In genomic region chr20:17747431-17747846, GRCh38 we compare ENCODE assay signal across 9 cellular contexts. TPM values are rescaled to one million over a fixed set of nuclear protein-coding genes. Genes with fewer than 3 reads are reported as not detected.
DNase-seq lines count a peak whose midpoint lies in the region; ATAC-seq and TF ChIP-seq lines count a peak whose summit lies in the region.
"Had no signal": no experiment of that assay in that cellular context is flagged by ENCODE, and none has a peak within 500 bp of the region (broad histone marks: within the 10 kb centered on the region; RNA-seq: fewer than 3 reads in every experiment).

No MANE protein-coding gene starts in this region.

- H3K36me3 ChIP-seq in effector memory CD4-positive, alpha-beta T cell (ENCODE audit: control insufficient read depth, insufficient read depth, low read length): no peaks in the 10 kb centered on the region
- H3K36me3 ChIP-seq in A673 (ENCODE audit: insufficient read depth, low read length, poor library complexity, severe bottlenecking) (no peaks in the 10 kb centered on the region), OCI-LY7 (ENCODE audit: insufficient read depth, low read length) (no peaks in the 10 kb centered on the region)

- no peak overlapping the region for H3K27ac ChIP-seq in effector memory CD4-positive, alpha-beta T cell (ENCODE audit: insufficient read depth, low read length, poor library complexity, severe bottlenecking)
- H3K27ac ChIP-seq in A673 (ENCODE audit: low read depth, low read length, poor library complexity, severe bottlenecking) (no peak overlapping the region), OCI-LY7 (ENCODE audit: low read depth, low read length, poor library complexity, severe bottlenecking) (no peak overlapping the region)

- peak overlapping the region; percentile 65 for H3K27ac Mint-ChIP-seq in HFFc6
- no peak overlapping the region for H3K27ac Mint-ChIP-seq in activated T-helper 17 cell treated with anti-CD3 and anti-CD28 coated beads, Interleukin-2, amount 50 U/mL, for 72 hours

- no peak overlapping the region for H3K4me2 ChIP-seq in OCI-LY7 (ENCODE audit: low read length)

- no peaks in the 10 kb centered on the region for H3K79me2 ChIP-seq in OCI-LY7 (ENCODE audit: insufficient read depth, low read depth, low read length)

- peak; percentile 62 for ATAC-seq in activated T-helper 17 cell treated with anti-CD3 and anti-CD28 coated beads, Interleukin-2, amount 50 U/mL, for 72 hours (replicated peaks)

- H3K27me3 ChIP-seq in effector memory CD4-positive, alpha-beta T cell (replicated peaks; ENCODE audit: control insufficient read depth, insufficient read depth, low read length, poor library complexity, severe bottlenecking): no peaks in the 10 kb centered on the region
- peaks cover under 1% of the 10 kb centered on the region for H3K27me3 ChIP-seq in A673 (replicated peaks; ENCODE audit: insufficient read depth, low read depth, low read length, poor library complexity)

- no peaks in the 10 kb centered on the region for H3K9me3 Mint-ChIP-seq in HFFc6
- no peaks in the 10 kb centered on the region for H3K9me3 Mint-ChIP-seq in activated T-helper 17 cell treated with anti-CD3 and anti-CD28 coated beads, Interleukin-2, amount 50 U/mL, for 72 hours

- no peak overlapping the region for H3K4me3 ChIP-seq in effector memory CD4-positive, alpha-beta T cell (ENCODE audit: insufficient read depth, low read depth, low read length, poor library complexity, severe bottlenecking)
- no peak overlapping the region for H3K4me3 ChIP-seq in A673 (ENCODE audit: low read depth, low read length, poor library complexity, severe bottlenecking)
- H3K4me3 ChIP-seq in OCI-LY7 (ENCODE audit: low read depth, low read length, poor library complexity, severe bottlenecking): no peak overlapping the region

- no peaks in the 10 kb centered on the region for H3K36me3 Mint-ChIP-seq in HFFc6 (ENCODE audit: low read depth)
- no peaks in the 10 kb centered on the region for H3K36me3 Mint-ChIP-seq in activated T-helper 17 cell treated with anti-CD3 and anti-CD28 coated beads, Interleukin-2, amount 50 U/mL, for 72 hours (ENCODE audit: low read depth)

- in situ Hi-C loops in ACHN (cut with HindIII; ENCODE audit: low pct_ligation_motif_present, low pct_unique_long_range_greater_than_20kb, low sequenced_read_pairs): no loop called here

- CTCF ChIA-PET in A673 (lab: Charles Lee) (no interaction called here), OCI-LY7 (lab: Charles Lee; ENCODE audit: unreplicated experiment) (no interaction called here)

- TF ChIP-seq CTCF in HFFc6 (IDR thresholded peaks at IDR 0.05): no peak
- no peak for TF ChIP-seq CTCF in A673 (conservative IDR thresholded peaks at IDR 0.05; ENCODE audit: low read depth, low read length)
- no peak for TF ChIP-seq CTCF in OCI-LY7 (conservative IDR thresholded peaks at IDR 0.05; ENCODE audit: low read length)

- POLR2A ChIA-PET in A673 (lab: Charles Lee; ENCODE audit: low non-redundant PET) (no interaction called here), OCI-LY7 (lab: Charles Lee) (interaction anchor here (1.0 kb wide), 1 partner anchor 24 kb away, joined by 3 read pairs; no protein-coding TSS in a partner anchor)

- H3K4me1 ChIP-seq in effector memory CD4-positive, alpha-beta T cell (ENCODE audit: control insufficient read depth, insufficient read depth, low read length, poor library complexity, severe bottlenecking): no peaks in the 10 kb centered on the region
- H3K4me1 ChIP-seq in A673 (ENCODE audit: insufficient read depth, low read length, poor library complexity, severe bottlenecking): no peaks in the 10 kb centered on the region
- no peaks in the 10 kb centered on the region for H3K4me1 ChIP-seq in OCI-LY7 (ENCODE audit: insufficient read depth, low read length, poor library complexity, severe bottlenecking)

- BruUV-seq in A673 (replicated peaks; lab: Mats Ljungman, UMichigan) (no TSS peak), OCI-LY7 (replicated peaks; lab: Mats Ljungman, UMichigan) (no TSS peak)

- no peaks in the 10 kb centered on the region for H3K9me2 ChIP-seq in OCI-LY7 (ENCODE audit: insufficient read depth, low read length)

- DNase-seq in ACHN (peak; percentile 67), HFFc6 (peak; percentile 87), inferior parietal cortex (ENCODE audit: extremely low spot score) (peak; percentile 5), NOMO-1 (lab: John Stamatoyannopoulos, UW; ENCODE audit: unreplicated experiment in 2 of 2) (no peak), A673 (ENCODE audit: low spot score) (no peak), OCI-LY7 (ENCODE audit: low spot score) (no peak)
- DNase-seq in effector memory CD4-positive, alpha-beta T cell: no peak
- DNase-seq: activated CD4-positive, alpha-beta T cell treated with anti-CD3 and anti-CD28 coated beads, Interleukin-2, amount 50 U/mL, for 1 hour had no signal

- peaks cover 7% of the 10 kb centered on the region for H3K27me3 Mint-ChIP-seq in HFFc6 (ENCODE audit: insufficient read depth)
- peaks cover 6% of the 10 kb centered on the region for H3K27me3 Mint-ChIP-seq in activated T-helper 17 cell treated with anti-CD3 and anti-CD28 coated beads, Interleukin-2, amount 50 U/mL, for 72 hours

- intact Hi-C loops in A673 (cut with micrococcal nuclease; ENCODE audit: unreplicated experiment): no loop called here
- intact Hi-C loops in OCI-LY7 (cut with micrococcal nuclease; ENCODE audit: unreplicated experiment): no loop called here

- H4K20me1 ChIP-seq in OCI-LY7 (ENCODE audit: insufficient read depth, low read length): no peaks in the 10 kb centered on the region

- peak overlapping the region; percentile 71 for H3K4me3 Mint-ChIP-seq in HFFc6
- H3K4me3 Mint-ChIP-seq in activated T-helper 17 cell treated with anti-CD3 and anti-CD28 coated beads, Interleukin-2, amount 50 U/mL, for 72 hours: no peak overlapping the region

- H3K4me1 Mint-ChIP-seq in HFFc6 (ENCODE audit: low read depth): peaks cover 28% of the 10 kb centered on the region
- H3K4me1 Mint-ChIP-seq in activated T-helper 17 cell treated with anti-CD3 and anti-CD28 coated beads, Interleukin-2, amount 50 U/mL, for 72 hours: no peaks in the 10 kb centered on the region

- no peak overlapping the region for H2AFZ ChIP-seq in OCI-LY7 (ENCODE audit: low read length)

- H3K9me3 ChIP-seq in effector memory CD4-positive, alpha-beta T cell (ENCODE audit: control insufficient read depth, low read length): no peaks in the 10 kb centered on the region
- H3K9me3 ChIP-seq in A673 (ENCODE audit: low read depth, low read length, poor library complexity, severe bottlenecking) (no peaks in the 10 kb centered on the region), OCI-LY7 (ENCODE audit: low read length) (no peaks in the 10 kb centered on the region)

RNA-seq across cellular contexts. Expression of gene BANF2, which starts 47.7 kb away (rescaled TPM):
- total RNA-seq in HFFc6 (2021; fragmentation: NEBNext Ultra II Directional; extraction: Animal tissue kit (Norgen Biotek cat#: 25700)): not detected
- total RNA-seq in activated T-helper 17 cell treated with anti-CD3 and anti-CD28 coated beads, Interleukin-2, amount 50 U/mL, for 72 hours: not detected
- total RNA-seq in A673 (2021) (not detected in 2 replicates), OCI-LY7 (2022) (not detected in 2 replicates)
- not detected in 2 replicates for total RNA-seq in OCI-LY7 (2014; rRNA removed; shearing (Covaris generic))

Comparison
In these comparisons a context has a peak if more than half of its experiments do, and no peak if none do; other contexts are left out.
1. DNase-seq: peak in ACHN (single experiment), HFFc6 (single experiment) and inferior parietal cortex (single experiment); none in effector memory CD4-positive, alpha-beta T cell (0 of 3), NOMO-1 (0 of 2), A673 (single experiment) and OCI-LY7 (single experiment).